ENCODE assay signal across 9 cellular contexts in the genomic region with DNA sequence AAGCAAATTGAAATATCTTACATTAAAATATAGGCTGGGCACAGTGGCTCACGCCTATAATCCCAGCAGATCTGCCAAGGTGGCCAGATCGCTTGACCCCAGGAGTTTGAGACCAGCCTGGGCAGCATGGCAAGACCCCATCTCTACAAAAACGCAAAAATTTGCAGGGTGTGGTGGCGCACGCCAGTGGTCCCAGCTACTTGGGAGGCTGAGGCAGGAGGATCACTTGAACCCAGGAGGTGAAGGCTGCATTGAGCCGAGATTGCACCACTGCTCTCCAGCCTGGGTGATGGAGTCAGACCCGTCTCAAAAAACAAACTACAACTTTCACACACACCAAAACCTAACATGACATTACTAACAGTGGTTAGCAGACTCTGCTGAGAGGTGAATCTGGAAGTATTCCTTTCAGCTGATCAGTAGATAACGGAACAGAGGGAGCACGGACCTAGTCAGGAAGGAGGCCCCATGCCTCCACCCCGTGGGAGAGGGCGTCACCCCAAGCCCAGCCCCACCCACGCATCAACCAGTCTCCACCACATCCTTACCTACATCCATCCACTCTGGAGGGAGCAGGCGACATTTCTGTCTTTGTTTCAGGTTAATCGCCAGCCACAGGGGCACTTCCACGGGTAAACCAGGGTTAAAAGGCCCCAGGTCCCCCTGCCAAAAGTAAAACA. TPM values are rescaled to one million over a fixed set of nuclear protein-coding genes. Genes with fewer than 3 reads are reported as not detected.
A peak's percentile ranks its signal among the peaks of the same experiment; 100 is the strongest.
DNase-seq lines count a peak whose midpoint lies in the region; ATAC-seq and TF ChIP-seq lines count a peak whose summit lies in the region.
"Had no signal": no experiment of that assay in that cellular context is flagged by ENCODE, and none has a peak within 500 bp of the region (broad histone marks: within the 10 kb centered on the region; RNA-seq: fewer than 3 reads in every experiment).

No MANE protein-coding gene starts in this region.

- H3K27ac ChIP-seq in uterus: no peak overlapping the region
- H3K27ac ChIP-seq: SJSA1 had no signal

- peaks cover 3% of the 10 kb centered on the region for H3K27me3 Mint-ChIP-seq in activated CD4-positive, alpha-beta T cell treated with anti-CD3 and anti-CD28 coated beads for 36 hours
- H3K27me3 Mint-ChIP-seq in activated naive CD8-positive, alpha-beta T cell treated with anti-CD3 and anti-CD28 coated beads, Interleukin-2, amount 10 ng/mL, durations not matched to agents 7 days and 5 days: peaks cover 8% of the 10 kb centered on the region
- H3K27me3 Mint-ChIP-seq in progenitor cell of endocrine pancreas: no peaks in the 10 kb centered on the region

- peak overlapping the region; percentile 88 for H3K4me3 Mint-ChIP-seq in activated CD4-positive, alpha-beta T cell treated with anti-CD3 and anti-CD28 coated beads for 36 hours
- H3K4me3 Mint-ChIP-seq in activated naive CD8-positive, alpha-beta T cell treated with anti-CD3 and anti-CD28 coated beads, Interleukin-2, amount 10 ng/mL, durations not matched to agents 7 days and 5 days: peak overlapping the region; percentile 85
- peak overlapping the region; percentile 72 for H3K4me3 Mint-ChIP-seq in progenitor cell of endocrine pancreas (ENCODE audit: low read depth)

- TF ChIP-seq CTCF in progenitor cell of endocrine pancreas (IDR thresholded peaks at IDR 0.05; ENCODE audit: unreplicated experiment) (no peak), uterus (IDR thresholded peaks at IDR 0.05) (no peak), GM10248 (IDR thresholded peaks at IDR 0.05; ENCODE audit: control extremely low read depth, extremely low read depth, low read depth, missing control alignments) (no peak)

- ATAC-seq in activated CD4-positive, alpha-beta T cell treated with anti-CD3 and anti-CD28 coated beads for 36 hours: no peak
- ATAC-seq in activated naive CD8-positive, alpha-beta T cell treated with anti-CD3 and anti-CD28 coated beads, Interleukin-2, amount 10 ng/mL, durations not matched to agents 7 days and 5 days (ENCODE audit: low read depth): no peak

- H3K36me3 Mint-ChIP-seq in activated CD4-positive, alpha-beta T cell treated with anti-CD3 and anti-CD28 coated beads for 36 hours (ENCODE audit: low read depth): peaks cover 44% of the 10 kb centered on the region
- H3K36me3 Mint-ChIP-seq in activated naive CD8-positive, alpha-beta T cell treated with anti-CD3 and anti-CD28 coated beads, Interleukin-2, amount 10 ng/mL, durations not matched to agents 7 days and 5 days: peaks cover 15% of the 10 kb centered on the region
- H3K36me3 Mint-ChIP-seq in progenitor cell of endocrine pancreas (ENCODE audit: insufficient read depth): peaks cover 4% of the 10 kb centered on the region

- H3K27ac Mint-ChIP-seq in activated CD4-positive, alpha-beta T cell treated with anti-CD3 and anti-CD28 coated beads for 36 hours: peak overlapping the region; percentile 42
- peak overlapping the region; percentile 56 for H3K27ac Mint-ChIP-seq in activated naive CD8-positive, alpha-beta T cell treated with anti-CD3 and anti-CD28 coated beads, Interleukin-2, amount 10 ng/mL, durations not matched to agents 7 days and 5 days
- peak overlapping the region; percentile 62 for H3K27ac Mint-ChIP-seq in progenitor cell of endocrine pancreas

- peaks cover 18% of the 10 kb centered on the region for H3K4me1 Mint-ChIP-seq in activated CD4-positive, alpha-beta T cell treated with anti-CD3 and anti-CD28 coated beads for 36 hours
- peaks cover 20% of the 10 kb centered on the region for H3K4me1 Mint-ChIP-seq in activated naive CD8-positive, alpha-beta T cell treated with anti-CD3 and anti-CD28 coated beads, Interleukin-2, amount 10 ng/mL, durations not matched to agents 7 days and 5 days
- peaks cover 15% of the 10 kb centered on the region for H3K4me1 Mint-ChIP-seq in progenitor cell of endocrine pancreas (ENCODE audit: low read depth)

- H3K4me1 ChIP-seq in uterus: peaks cover 0 to 4% of the 10 kb centered on the region in 2 donors

- POLR2A ChIA-PET in activated CD4-positive, alpha-beta T cell treated with anti-CD3 and anti-CD28 coated beads for 36 hours (lab: Charles Lee): no interaction called here
- POLR2A ChIA-PET in activated naive CD8-positive, alpha-beta T cell treated with anti-CD3 and anti-CD28 coated beads, Interleukin-2, amount 10 ng/mL, durations not matched to agents 7 days and 5 days (lab: Charles Lee): no interaction called here
- POLR2A ChIA-PET in GM10248 (lab: Yijun Ruan, JAX): no interaction called here

- no peaks in the 10 kb centered on the region for H3K9me3 ChIP-seq in uterus

- H3K9me3 Mint-ChIP-seq in activated CD4-positive, alpha-beta T cell treated with anti-CD3 and anti-CD28 coated beads for 36 hours (ENCODE audit: low read depth): no peaks in the 10 kb centered on the region
- no peaks in the 10 kb centered on the region for H3K9me3 Mint-ChIP-seq in activated naive CD8-positive, alpha-beta T cell treated with anti-CD3 and anti-CD28 coated beads, Interleukin-2, amount 10 ng/mL, durations not matched to agents 7 days and 5 days
- no peaks in the 10 kb centered on the region for H3K9me3 Mint-ChIP-seq in progenitor cell of endocrine pancreas (ENCODE audit: low read depth)

- peak; percentile 52 for DNase-seq in activated CD4-positive, alpha-beta T cell treated with anti-CD3 and anti-CD28 coated beads for 36 hours
- DNase-seq in activated CD4-positive, alpha-beta T cell treated with anti-CD3 and anti-CD28 coated beads, Interleukin-2, amount 50 U/mL, for 4 hours: no peak
- DNase-seq in NAMALWA (ENCODE audit: low spot score) (peak; percentile 40), progenitor cell of endocrine pancreas (ENCODE audit: low spot score, unreplicated experiment) (no peak), uterus (no peak), GM10248 (ENCODE audit: extremely low spot score) (no peak)
- peak; percentile 43 for DNase-seq in activated naive CD8-positive, alpha-beta T cell treated with anti-CD3 and anti-CD28 coated beads, Interleukin-2, amount 10 ng/mL, durations not matched to agents 7 days and 5 days
- no peak for DNase-seq in effector CD8-positive, alpha-beta T cell (lab: John Stamatoyannopoulos, UW)

- no peaks in the 10 kb centered on the region for H3K36me3 ChIP-seq in uterus

- no peak for TF ChIP-seq POLR2A in uterus (IDR thresholded peaks at IDR 0.05)

- intact Hi-C loops in activated CD4-positive, alpha-beta T cell treated with anti-CD3 and anti-CD28 coated beads for 36 hours (cut with DNase I, micrococcal nuclease): loop anchor here in 1 of 2 experiments (5.0 to 10.0 kb wide), 2 partner anchors 210 to 868 kb away; a partner anchor contains a TSS
- intact Hi-C loops in uterus (cut with DNase I; ENCODE audit: low total_unique reads): no loop called here

- H3K27me3 ChIP-seq in uterus: no peaks in the 10 kb centered on the region
- H3K27me3 ChIP-seq: SJSA1 had no signal

- H3K4me3 ChIP-seq in uterus: no peak overlapping the region

- CTCF ChIA-PET in activated CD4-positive, alpha-beta T cell treated with anti-CD3 and anti-CD28 coated beads for 36 hours (lab: Charles Lee): interaction anchor here (0.5 to 1.9 kb wide), 6 partner anchors 9 to 692 kb away, joined by 3 to 4 read pairs (median 3); no protein-coding TSS in a partner anchor
- CTCF ChIA-PET in GM10248 (lab: Yijun Ruan, JAX): interaction anchor here (0.9 to 6.0 kb wide), 4 partner anchors 23 to 831 kb away, joined by 3 to 28 read pairs (median 4); no protein-coding TSS in a partner anchor

RNA-seq across cellular contexts. Expression of a gene that starts 1.7 kb away (rescaled TPM):
- 10 to 100 TPM; 86.4 to 87.5 TPM for total RNA-seq in activated CD4-positive, alpha-beta T cell treated with anti-CD3 and anti-CD28 coated beads for 36 hours
- total RNA-seq in activated naive CD8-positive, alpha-beta T cell treated with anti-CD3 and anti-CD28 coated beads, Interleukin-2, amount 10 ng/mL, durations not matched to agents 7 days and 5 days: 10 to 100 TPM; 33.4 to 34.2 TPM
- total RNA-seq in progenitor cell of endocrine pancreas (20.9 and 22.3 TPM in 2 replicates), uterus (10 to 100 TPM in 1 of 4 donors, 1 to 10 TPM in 1, not detected in 2; 2.0 to 10.4 TPM)

Comparison
In these comparisons a context has a peak if more than half of its experiments do, and no peak if none do; other contexts are left out.
1. DNase-seq: peak in activated CD4-positive, alpha-beta T cell treated with anti-CD3 and anti-CD28 coated beads for 36 hours (single experiment), NAMALWA (single experiment) and activated naive CD8-positive, alpha-beta T cell treated with anti-CD3 and anti-CD28 coated beads, Interleukin-2, amount 10 ng/mL, durations not matched to agents 7 days and 5 days (single experiment); none in activated CD4-positive, alpha-beta T cell treated with anti-CD3 and anti-CD28 coated beads, Interleukin-2, amount 50 U/mL, for 4 hours (0 of 2), progenitor cell of endocrine pancreas (single experiment), uterus (0 of 2), effector CD8-positive, alpha-beta T cell (single experiment) and GM10248 (single experiment).
2. Peak in every context shown above with its lines, with median percentiles within 50 percentile points of each other: H3K27ac Mint-ChIP-seq and H3K4me3 Mint-ChIP-seq.